12 cellular contexts compared by ENCODE assay signal in the genomic region with DNA sequence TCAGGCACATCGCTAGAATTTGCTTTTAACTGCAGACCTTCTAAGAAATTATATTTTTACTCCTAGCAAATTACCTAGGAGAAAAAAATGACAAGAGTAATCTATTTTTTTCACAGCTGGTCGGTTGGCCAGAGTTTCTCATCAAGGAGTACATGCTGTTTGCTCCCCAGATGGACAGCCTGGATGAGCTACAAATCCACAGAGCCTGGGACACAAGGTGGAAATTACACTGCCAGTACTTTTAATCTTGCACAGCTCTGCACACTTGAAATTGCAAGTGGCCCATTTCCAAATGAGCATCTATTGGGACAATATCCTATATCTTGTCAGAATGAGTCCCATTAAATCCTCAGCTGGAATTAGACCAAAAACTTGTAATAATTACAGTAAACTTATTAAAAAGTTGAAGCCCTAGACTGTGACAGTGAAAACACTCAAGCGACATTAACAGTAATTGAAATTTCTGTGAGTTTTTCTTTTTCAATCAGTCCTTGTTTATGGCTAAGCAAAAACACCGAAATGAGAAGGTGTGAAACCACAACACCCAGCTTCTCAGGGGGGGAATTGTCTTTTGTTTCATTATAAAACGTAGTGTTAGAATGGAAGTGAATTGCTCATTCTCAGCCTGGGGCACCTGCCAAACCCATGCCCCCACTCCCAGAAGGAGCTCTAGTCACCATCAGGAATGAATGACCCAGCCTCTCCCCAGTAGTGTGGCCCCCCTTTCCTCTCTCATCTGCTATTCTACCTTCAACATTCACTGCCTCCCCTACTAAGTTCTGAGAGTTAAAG.
DNase-seq lines count a peak whose midpoint lies in the region; ATAC-seq and TF ChIP-seq lines count a peak whose summit lies in the region.
"Had no signal": no experiment of that assay in that cellular context is flagged by ENCODE, and none has a peak within 500 bp of the region (broad histone marks: within the 10 kb centered on the region; RNA-seq: fewer than 3 reads in every experiment).

No MANE protein-coding gene starts in this region.

- H3K9me3 ChIP-seq in right atrium auricular region: no peaks in the 10 kb centered on the region

- DNase-seq in activated gamma-delta T cell treated with Interleukin-2 at 50 U/mL for 16 hours: peak; percentile 14
- no peak for DNase-seq in activated gamma-delta T cell (lab: John Stamatoyannopoulos, UW)
- DNase-seq in stimulated activated CD8-positive, alpha-beta memory T cell treated with anti-CD3 and anti-CD28 coated beads, Interleukin-15, amount 100 ng/mL, for 48 hours (ENCODE audit: low read depth in 2 of 2): peak; percentile 7 to 19
- DNase-seq in SK-N-DZ (ENCODE audit: low spot score): no peak
- DNase-seq in GM19238 (ENCODE audit: insufficient read length, low spot score): no peak
- no peak for DNase-seq in right atrium auricular region (ENCODE audit: low spot score)
- DNase-seq: esophagus squamous epithelium, T-helper 9 cell had no signal

- H3K27ac Mint-ChIP-seq in T-helper 1 cell treated with Interleukin-12 subunit alpha and Interleukin-12 subunit beta and Interleukin-4 antibody, amounts not matched to agents 30 μg/mL and 1 μg/mL, for 36 hours: peak overlapping the region; percentile 45

- H3K27me3 Mint-ChIP-seq in T-helper 1 cell treated with Interleukin-12 subunit alpha and Interleukin-12 subunit beta and Interleukin-4 antibody, amounts not matched to agents 30 μg/mL and 1 μg/mL, for 36 hours (ENCODE audit: low read depth): peaks cover 7% of the 10 kb centered on the region

- H3K4me3 Mint-ChIP-seq in T-helper 1 cell treated with Interleukin-12 subunit alpha and Interleukin-12 subunit beta and Interleukin-4 antibody, amounts not matched to agents 30 μg/mL and 1 μg/mL, for 36 hours: no peak overlapping the region

- peaks cover 23% of the 10 kb centered on the region for H3K4me1 Mint-ChIP-seq in T-helper 1 cell treated with Interleukin-12 subunit alpha and Interleukin-12 subunit beta and Interleukin-4 antibody, amounts not matched to agents 30 μg/mL and 1 μg/mL, for 36 hours (ENCODE audit: low read depth)

- no peaks in the 10 kb centered on the region for H3K27me3 ChIP-seq in right atrium auricular region
- H3K27me3 ChIP-seq: esophagus squamous epithelium had no signal

- no peak overlapping the region for H3K4me3 ChIP-seq in right atrium auricular region
- H3K4me3 ChIP-seq: esophagus squamous epithelium had no signal

- H3K4me1 ChIP-seq in right atrium auricular region: no peaks in the 10 kb centered on the region
- H3K4me1 ChIP-seq: esophagus squamous epithelium had no signal

- peaks cover 13% of the 10 kb centered on the region for H3K36me3 Mint-ChIP-seq in T-helper 1 cell treated with Interleukin-12 subunit alpha and Interleukin-12 subunit beta and Interleukin-4 antibody, amounts not matched to agents 30 μg/mL and 1 μg/mL, for 36 hours (ENCODE audit: low read depth)

- H3K36me3 ChIP-seq in right atrium auricular region: no peaks in the 10 kb centered on the region
- H3K36me3 ChIP-seq: esophagus squamous epithelium had no signal

- ATAC-seq in GM21737 (IDR thresholded peaks at IDR 0.05; ENCODE audit: unreplicated experiment): peak; percentile 55
- ATAC-seq: HCT116 had no signal

- H3K9me3 Mint-ChIP-seq in T-helper 1 cell treated with Interleukin-12 subunit alpha and Interleukin-12 subunit beta and Interleukin-4 antibody, amounts not matched to agents 30 μg/mL and 1 μg/mL, for 36 hours: peaks cover 20% of the 10 kb centered on the region

- TF ChIP-seq CTCF in right atrium auricular region (IDR thresholded peaks at IDR 0.05): no peak

- no peak overlapping the region for H3K27ac ChIP-seq in right atrium auricular region
- H3K27ac ChIP-seq: esophagus squamous epithelium, KMS-11 had no signal

Comparison
In these comparisons a context has a peak if more than half of its experiments do, and no peak if none do; other contexts are left out.
1. DNase-seq: peak in activated gamma-delta T cell treated with Interleukin-2 at 50 U/mL for 16 hours (single experiment) and stimulated activated CD8-positive, alpha-beta memory T cell treated with anti-CD3 and anti-CD28 coated beads, Interleukin-15, amount 100 ng/mL, for 48 hours (2 of 2); none in activated gamma-delta T cell (single experiment), SK-N-DZ (single experiment), GM19238 (single experiment) and right atrium auricular region (single experiment).